2 cellular contexts compared by ENCODE assay signal in the genomic region with DNA sequence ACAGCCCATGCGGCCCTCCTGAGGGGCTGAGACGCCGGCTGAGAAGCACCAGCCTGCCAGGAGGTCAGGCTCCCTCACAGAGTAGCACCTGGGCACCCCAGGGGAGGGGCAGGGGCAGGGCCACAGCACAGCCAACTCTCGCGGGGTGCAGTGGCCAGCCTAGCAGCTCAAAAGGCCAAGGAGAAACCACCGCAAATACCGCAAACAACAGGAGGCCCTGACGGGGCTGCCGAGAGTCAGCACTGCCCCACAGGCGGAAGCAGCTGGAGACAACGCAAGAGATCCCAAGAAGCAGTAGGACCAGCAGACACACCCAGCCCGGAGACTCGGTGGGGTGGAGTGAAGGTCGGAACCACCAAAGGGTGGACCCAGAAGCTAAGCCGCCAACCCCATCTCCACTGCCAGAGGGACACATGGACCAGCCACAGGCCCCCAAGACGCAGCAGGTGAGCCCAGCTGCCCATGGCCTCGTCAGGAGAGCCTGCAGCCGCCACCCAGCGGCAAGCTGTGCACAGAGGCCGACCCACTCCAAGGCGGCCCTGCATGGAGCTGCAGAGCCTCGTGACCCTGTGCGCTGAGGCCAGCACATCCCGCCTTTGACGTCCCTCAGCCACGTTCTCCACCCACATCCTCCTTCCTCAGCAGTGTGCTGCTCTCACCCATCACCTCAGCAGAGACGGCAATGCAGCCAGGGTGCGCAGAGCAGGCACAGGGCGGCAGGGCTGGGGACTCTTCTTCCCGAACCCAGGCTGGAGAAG.
A peak's percentile ranks its signal among the peaks of the same experiment; 100 is the strongest.
TF ChIP-seq lines count a peak whose summit lies in the region.

No MANE protein-coding gene starts in this region.

TF ChIP-seq in HEK293, 187 proteins besides CTCF, POLR2A, EP300 and RAD21:
- peak; percentile 78 for TF ChIP-seq ZIC2 (tag by site-specific recombination; IDR thresholded peaks at IDR 0.05)
- no peak for TF ChIP-seq ZNF777 (tag by site-specific recombination; IDR thresholded peaks at IDR 0.05; ENCODE audit: borderline replicate concordance)
- peak; percentile 72 for TF ChIP-seq GLIS1 (tag by site-specific recombination; IDR thresholded peaks at IDR 0.05)
TF ChIP-seq in HEK293: peak in this region for 2.

TF ChIP-seq in H1, 55 proteins besides CTCF, POLR2A, EP300 and RAD21:
- TF ChIP-seq SRF (IDR thresholded peaks at IDR 0.05; ENCODE audit: low read depth, low read length) (no peak), BRCA1 (IDR thresholded peaks at IDR 0.05; ENCODE audit: low read depth, low read length) (no peak)
TF ChIP-seq in H1: peak in this region for 0.
